In genomic region chr14:65453807-65454480, GRCh38 we compare ENCODE assay signal across 14 cellular contexts.
"Had no signal": no experiment of that assay in that cellular context is flagged by ENCODE, and none has a peak within 500 bp of the region (broad histone marks: within the 10 kb centered on the region; RNA-seq: fewer than 3 reads in every experiment).

No MANE protein-coding gene starts in this region.

- H3K27me3 Mint-ChIP-seq: brain; central memory CD8-positive, alpha-beta T cell had no signal

- H3K4me3 ChIP-seq: sigmoid colon, SK-N-MC, spleen, tibial nerve had no signal

- H3K4me1 Mint-ChIP-seq: brain had no signal

- DNase-seq: activated CD4-positive, alpha-beta T cell treated with anti-CD3 and anti-CD28 coated beads, Interleukin-2, amount 50 U/mL, for 48 hours; activated naive CD4-positive, alpha-beta T cell treated with anti-CD3 and anti-CD28 coated beads, Interleukin-2, amount 50 U/mL, for 16 hours; activated T-cell treated with anti-CD3 and anti-CD28 coated beads, Interleukin-2, amount 50 U/mL, for 1 hour; amniotic stem cell; islet precursor cell; sigmoid colon; spleen; stimulated activated CD4-positive, alpha-beta T cell treated with anti-CD3 and anti-CD28 coated beads, Interleukin-1b, Interleukin-23, amount 100 ng/mL, for 48 hours had no signal

- H3K4me3 Mint-ChIP-seq: brain; central memory CD8-positive, alpha-beta T cell; neural crest cell had no signal

- ATAC-seq: left lobe of liver had no signal
